In the genomic region with DNA sequence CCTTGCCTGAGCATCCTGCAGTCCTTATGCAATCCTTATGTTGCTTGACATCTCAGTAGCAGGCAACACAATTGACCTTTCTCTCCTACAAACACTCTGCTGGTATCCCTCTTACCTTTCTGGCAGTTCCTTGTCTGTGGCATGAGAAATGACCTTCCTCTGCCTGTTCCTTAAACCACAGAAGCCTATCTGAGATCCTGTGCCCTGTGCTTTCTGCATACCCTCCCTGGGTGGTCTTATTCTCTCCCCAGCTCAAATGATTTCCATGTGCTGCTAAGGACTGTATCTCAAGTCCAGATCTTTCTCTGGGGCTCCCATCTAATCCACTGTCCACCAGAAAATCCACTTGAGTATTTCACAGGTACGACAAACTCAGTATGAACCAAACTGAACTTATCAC, we compare ENCODE assay signal across 1 cellular context.
TF ChIP-seq lines count a peak whose summit lies in the region.

No MANE protein-coding gene starts in this region.

TF ChIP-seq in GM23338, 12 proteins besides CTCF, POLR2A, EP300 and RAD21:
- TF ChIP-seq, protein P1, sequence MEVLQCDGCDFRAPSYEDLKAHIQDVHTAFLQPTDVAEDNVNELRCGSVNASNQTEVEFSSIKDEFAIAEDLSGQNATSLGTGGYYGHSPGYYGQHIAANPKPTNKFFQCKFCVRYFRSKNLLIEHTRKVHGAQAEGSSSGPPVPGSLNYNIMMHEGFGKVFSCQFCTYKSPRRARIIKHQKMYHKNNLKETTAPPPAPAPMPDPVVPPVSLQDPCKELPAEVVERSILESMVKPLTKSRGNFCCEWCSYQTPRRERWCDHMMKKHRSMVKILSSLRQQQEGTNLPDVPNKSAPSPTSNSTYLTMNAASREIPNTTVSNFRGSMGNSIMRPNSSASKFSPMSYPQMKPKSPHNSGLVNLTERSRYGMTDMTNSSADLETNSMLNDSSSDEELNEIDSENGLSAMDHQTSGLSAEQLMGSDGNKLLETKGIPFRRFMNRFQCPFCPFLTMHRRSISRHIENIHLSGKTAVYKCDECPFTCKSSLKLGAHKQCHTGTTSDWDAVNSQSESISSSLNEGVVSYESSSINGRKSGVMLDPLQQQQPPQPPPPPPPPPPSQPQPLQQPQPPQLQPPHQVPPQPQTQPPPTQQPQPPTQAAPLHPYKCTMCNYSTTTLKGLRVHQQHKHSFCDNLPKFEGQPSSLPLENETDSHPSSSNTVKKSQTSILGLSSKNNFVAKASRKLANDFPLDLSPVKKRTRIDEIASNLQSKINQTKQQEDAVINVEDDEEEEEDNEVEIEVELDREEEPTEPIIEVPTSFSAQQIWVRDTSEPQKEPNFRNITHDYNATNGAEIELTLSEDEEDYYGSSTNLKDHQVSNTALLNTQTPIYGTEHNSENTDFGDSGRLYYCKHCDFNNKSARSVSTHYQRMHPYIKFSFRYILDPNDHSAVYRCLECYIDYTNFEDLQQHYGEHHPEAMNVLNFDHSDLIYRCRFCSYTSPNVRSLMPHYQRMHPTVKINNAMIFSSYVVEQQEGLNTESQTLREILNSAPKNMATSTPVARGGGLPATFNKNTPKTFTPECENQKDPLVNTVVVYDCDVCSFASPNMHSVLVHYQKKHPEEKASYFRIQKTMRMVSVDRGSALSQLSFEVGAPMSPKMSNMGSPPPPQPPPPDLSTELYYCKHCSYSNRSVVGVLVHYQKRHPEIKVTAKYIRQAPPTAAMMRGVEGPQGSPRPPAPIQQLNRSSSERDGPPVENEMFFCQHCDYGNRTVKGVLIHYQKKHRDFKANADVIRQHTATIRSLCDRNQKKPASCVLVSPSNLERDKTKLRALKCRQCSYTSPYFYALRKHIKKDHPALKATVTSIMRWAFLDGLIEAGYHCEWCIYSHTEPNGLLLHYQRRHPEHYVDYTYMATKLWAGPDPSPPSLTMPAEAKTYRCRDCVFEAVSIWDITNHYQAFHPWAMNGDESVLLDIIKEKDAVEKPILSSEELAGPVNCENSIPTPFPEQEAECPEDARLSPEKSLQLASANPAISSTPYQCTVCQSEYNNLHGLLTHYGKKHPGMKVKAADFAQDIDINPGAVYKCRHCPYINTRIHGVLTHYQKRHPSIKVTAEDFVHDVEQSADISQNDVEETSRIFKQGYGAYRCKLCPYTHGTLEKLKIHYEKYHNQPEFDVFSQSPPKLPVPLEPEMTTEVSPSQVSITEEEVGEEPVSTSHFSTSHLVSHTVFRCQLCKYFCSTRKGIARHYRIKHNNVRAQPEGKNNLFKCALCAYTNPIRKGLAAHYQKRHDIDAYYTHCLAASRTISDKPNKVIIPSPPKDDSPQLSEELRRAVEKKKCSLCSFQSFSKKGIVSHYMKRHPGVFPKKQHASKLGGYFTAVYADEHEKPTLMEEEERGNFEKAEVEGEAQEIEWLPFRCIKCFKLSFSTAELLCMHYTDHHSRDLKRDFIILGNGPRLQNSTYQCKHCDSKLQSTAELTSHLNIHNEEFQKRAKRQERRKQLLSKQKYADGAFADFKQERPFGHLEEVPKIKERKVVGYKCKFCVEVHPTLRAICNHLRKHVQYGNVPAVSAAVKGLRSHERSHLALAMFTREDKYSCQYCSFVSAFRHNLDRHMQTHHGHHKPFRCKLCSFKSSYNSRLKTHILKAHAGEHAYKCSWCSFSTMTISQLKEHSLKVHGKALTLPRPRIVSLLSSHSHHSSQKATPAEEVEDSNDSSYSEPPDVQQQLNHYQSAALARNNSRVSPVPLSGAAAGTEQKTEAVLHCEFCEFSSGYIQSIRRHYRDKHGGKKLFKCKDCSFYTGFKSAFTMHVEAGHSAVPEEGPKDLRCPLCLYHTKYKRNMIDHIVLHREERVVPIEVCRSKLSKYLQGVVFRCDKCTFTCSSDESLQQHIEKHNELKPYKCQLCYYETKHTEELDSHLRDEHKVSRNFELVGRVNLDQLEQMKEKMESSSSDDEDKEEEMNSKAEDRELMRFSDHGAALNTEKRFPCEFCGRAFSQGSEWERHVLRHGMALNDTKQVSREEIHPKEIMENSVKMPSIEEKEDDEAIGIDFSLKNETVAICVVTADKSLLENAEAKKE (CRISPR knock-in tag; IDR thresholded peaks at IDR 0.05) = no peak
- no peak for TF ChIP-seq POLR2AphosphoS5 (IDR thresholded peaks at IDR 0.05; ENCODE audit: low read depth)
- TF ChIP-seq EZH2 (IDR thresholded peaks at IDR 0.05; ENCODE audit: low read depth, unreplicated experiment) = no peak
- no peak for TF ChIP-seq STAT1 (IDR thresholded peaks at IDR 0.05; ENCODE audit: unreplicated experiment)
- TF ChIP-seq, protein P2, sequence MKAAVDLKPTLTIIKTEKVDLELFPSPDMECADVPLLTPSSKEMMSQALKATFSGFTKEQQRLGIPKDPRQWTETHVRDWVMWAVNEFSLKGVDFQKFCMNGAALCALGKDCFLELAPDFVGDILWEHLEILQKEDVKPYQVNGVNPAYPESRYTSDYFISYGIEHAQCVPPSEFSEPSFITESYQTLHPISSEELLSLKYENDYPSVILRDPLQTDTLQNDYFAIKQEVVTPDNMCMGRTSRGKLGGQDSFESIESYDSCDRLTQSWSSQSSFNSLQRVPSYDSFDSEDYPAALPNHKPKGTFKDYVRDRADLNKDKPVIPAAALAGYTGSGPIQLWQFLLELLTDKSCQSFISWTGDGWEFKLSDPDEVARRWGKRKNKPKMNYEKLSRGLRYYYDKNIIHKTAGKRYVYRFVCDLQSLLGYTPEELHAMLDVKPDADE (IDR thresholded peaks at IDR 0.05) = no peak
- TF ChIP-seq EZH2phosphoT487 (IDR thresholded peaks at IDR 0.05; ENCODE audit: unreplicated experiment) = no peak
- TF ChIP-seq ZNF331 (CRISPR knock-in tag; IDR thresholded peaks at IDR 0.05; ENCODE audit: low read depth) = no peak
- no peak for TF ChIP-seq NANOG (IDR thresholded peaks at IDR 0.05; ENCODE audit: borderline replicate concordance)
- no peak for TF ChIP-seq CREB1 (CRISPR knock-in tag; IDR thresholded peaks at IDR 0.05; ENCODE audit: low read depth)
- TF ChIP-seq JUNB (IDR thresholded peaks at IDR 0.05; ENCODE audit: unreplicated experiment) = no peak
- no peak for TF ChIP-seq ZNF114 (CRISPR knock-in tag; IDR thresholded peaks at IDR 0.05)
- TF ChIP-seq, protein P3, sequence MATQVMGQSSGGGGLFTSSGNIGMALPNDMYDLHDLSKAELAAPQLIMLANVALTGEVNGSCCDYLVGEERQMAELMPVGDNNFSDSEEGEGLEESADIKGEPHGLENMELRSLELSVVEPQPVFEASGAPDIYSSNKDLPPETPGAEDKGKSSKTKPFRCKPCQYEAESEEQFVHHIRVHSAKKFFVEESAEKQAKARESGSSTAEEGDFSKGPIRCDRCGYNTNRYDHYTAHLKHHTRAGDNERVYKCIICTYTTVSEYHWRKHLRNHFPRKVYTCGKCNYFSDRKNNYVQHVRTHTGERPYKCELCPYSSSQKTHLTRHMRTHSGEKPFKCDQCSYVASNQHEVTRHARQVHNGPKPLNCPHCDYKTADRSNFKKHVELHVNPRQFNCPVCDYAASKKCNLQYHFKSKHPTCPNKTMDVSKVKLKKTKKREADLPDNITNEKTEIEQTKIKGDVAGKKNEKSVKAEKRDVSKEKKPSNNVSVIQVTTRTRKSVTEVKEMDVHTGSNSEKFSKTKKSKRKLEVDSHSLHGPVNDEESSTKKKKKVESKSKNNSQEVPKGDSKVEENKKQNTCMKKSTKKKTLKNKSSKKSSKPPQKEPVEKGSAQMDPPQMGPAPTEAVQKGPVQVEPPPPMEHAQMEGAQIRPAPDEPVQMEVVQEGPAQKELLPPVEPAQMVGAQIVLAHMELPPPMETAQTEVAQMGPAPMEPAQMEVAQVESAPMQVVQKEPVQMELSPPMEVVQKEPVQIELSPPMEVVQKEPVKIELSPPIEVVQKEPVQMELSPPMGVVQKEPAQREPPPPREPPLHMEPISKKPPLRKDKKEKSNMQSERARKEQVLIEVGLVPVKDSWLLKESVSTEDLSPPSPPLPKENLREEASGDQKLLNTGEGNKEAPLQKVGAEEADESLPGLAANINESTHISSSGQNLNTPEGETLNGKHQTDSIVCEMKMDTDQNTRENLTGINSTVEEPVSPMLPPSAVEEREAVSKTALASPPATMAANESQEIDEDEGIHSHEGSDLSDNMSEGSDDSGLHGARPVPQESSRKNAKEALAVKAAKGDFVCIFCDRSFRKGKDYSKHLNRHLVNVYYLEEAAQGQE (IDR thresholded peaks at IDR 0.05; ENCODE audit: unreplicated experiment) = no peak
